ENCODE assay signal across 20 cellular contexts in genomic region chr14:30295980-30296379, GRCh38.
DNase-seq lines count a peak whose midpoint lies in the region; ATAC-seq, FAIRE-seq and TF ChIP-seq lines count a peak whose summit lies in the region.
"Had no signal": no experiment of that assay in that cellular context is flagged by ENCODE, and none has a peak within 500 bp of the region (broad histone marks: within the 10 kb centered on the region; RNA-seq: fewer than 3 reads in every experiment).

No MANE protein-coding gene starts in this region.

- ATAC-seq in GM19035 (IDR thresholded peaks at IDR 0.05; ENCODE audit: unreplicated experiment) (no peak), heart left ventricle (no peak), HG03442 (IDR thresholded peaks at IDR 0.05; ENCODE audit: unreplicated experiment) (no peak)
- ATAC-seq: heart right ventricle, PC-3 had no signal

- no peak overlapping the region for H2BK15ac ChIP-seq in neuronal stem cell (ENCODE audit: low read length)

- no peak overlapping the region for H4K8ac ChIP-seq in neuronal stem cell (ENCODE audit: low read depth, low read length)

- intact Hi-C loops in heart left ventricle (cut with DNase I), result no loop called here

- peaks cover 5% of the 10 kb centered on the region in 2 donors for H3K4me1 ChIP-seq in neuronal stem cell (ENCODE audit: control insufficient read depth in 2 of 2, insufficient read depth in 1 of 2, low read depth in 1 of 2, low read length in 2 of 2)
- peaks cover 0 to 7% (median 0%) of the 10 kb centered on the region in 12 donors for H3K4me1 ChIP-seq in heart left ventricle

- H3K4me2 ChIP-seq in neuronal stem cell (ENCODE audit: insufficient read depth, low read length, poor library complexity, severe bottlenecking), result no peak overlapping the region

- TF ChIP-seq POLR2A in heart left ventricle (IDR thresholded peaks at IDR 0.05), result no peak

- H3K36me3 ChIP-seq in bronchial epithelial cell (ENCODE audit: control insufficient read depth, insufficient read depth, low read length), result no peaks in the 10 kb centered on the region
- no peaks in the 10 kb centered on the region for H3K36me3 ChIP-seq in neuronal stem cell (replicated peaks in 1 of 2; ENCODE audit: control insufficient read depth in 2 of 2, insufficient read depth in 2 of 2, low read length in 2 of 2)
- no peaks in the 10 kb centered on the region for H3K36me3 ChIP-seq in heart left ventricle
- H3K36me3 ChIP-seq: heart right ventricle had no signal

- no peak overlapping the region for H2BK12ac ChIP-seq in neuronal stem cell (ENCODE audit: low read length)

- H3K4ac ChIP-seq in neuronal stem cell (ENCODE audit: low read length), result no peak overlapping the region

- no peak overlapping the region for H3K14ac ChIP-seq in neuronal stem cell (ENCODE audit: low read length)

- no peak for FAIRE-seq in bronchial epithelial cell (lab: Jason Lieb, UNC)

- H3K18ac ChIP-seq in neuronal stem cell (ENCODE audit: low read length), result no peak overlapping the region

- H2AK5ac ChIP-seq in neuronal stem cell (ENCODE audit: low read depth, low read length), result no peak overlapping the region

- no peak overlapping the region for H2AFZ ChIP-seq in neuronal stem cell (ENCODE audit: low read length)

- H3K9me3 ChIP-seq in neuronal stem cell (replicated peaks in 1 of 2; ENCODE audit: control insufficient read depth in 2 of 2, insufficient read depth in 1 of 2, low read depth in 1 of 2, low read length in 2 of 2) (no peaks in the 10 kb centered on the region), heart left ventricle (no peaks in the 10 kb centered on the region)
- H3K9me3 ChIP-seq: heart right ventricle had no signal

- DNase-seq in DMS153 treated with DMSO at 0.1 percent for 48 hours (lab: John Stamatoyannopoulos, UW; ENCODE audit: unreplicated experiment) (peak; percentile 71), NCI-H128 (lab: John Stamatoyannopoulos, UW; ENCODE audit: unreplicated experiment) (peak; percentile 26), NCI-H510A (lab: John Stamatoyannopoulos, UW) (peak; percentile 82), bronchial epithelial cell (ENCODE audit: low read depth) (peak; percentile 81), neuronal stem cell (ENCODE audit: low spot score) (no peak), heart left ventricle (no peak)
- DNase-seq: ACHN; activated CD4-positive, CD25-positive, alpha-beta regulatory T cell; activated naive CD8-positive, alpha-beta T cell treated with anti-CD3 and anti-CD28 coated beads for 36 hours; C1 segment of cervical spinal cord; GF-D8; heart right ventricle; immature natural killer cell; KBM-7; NCI-H526 treated with DMSO at 0.1 percent for 48 hours; PC-3; retina; stimulated activated CD8-positive, alpha-beta memory T cell treated with anti-CD3 and anti-CD28 coated beads, Interleukin-4, amount 100 ng/mL, for 48 hours had no signal

- H4K91ac ChIP-seq in neuronal stem cell (ENCODE audit: low read depth, low read length, poor library complexity), result no peak overlapping the region

- H3K27me3 ChIP-seq in bronchial epithelial cell (ENCODE audit: control insufficient read depth, insufficient read depth, low read length) (no peaks in the 10 kb centered on the region), neuronal stem cell (ENCODE audit: control insufficient read depth in 3 of 3, insufficient read depth in 3 of 3, low read depth in 1 of 3, low read length in 3 of 3) (no peaks in the 10 kb centered on the region), heart left ventricle (no peaks in the 10 kb centered on the region)

- no peak overlapping the region for H3K27ac ChIP-seq in neuronal stem cell (replicated peaks; ENCODE audit: low read length)
- H3K27ac ChIP-seq in heart left ventricle, result no peak overlapping the region
- H3K27ac ChIP-seq: heart right ventricle had no signal

- H2BK5ac ChIP-seq in neuronal stem cell (ENCODE audit: low read length), result no peak overlapping the region

- no peak for TF ChIP-seq CTCF in bronchial epithelial cell (IDR thresholded peaks at IDR 0.05; ENCODE audit: insufficient read depth, low read length, severe bottlenecking)
- no peak for TF ChIP-seq CTCF in heart left ventricle (IDR thresholded peaks at IDR 0.05)

- no peak overlapping the region for H3K9ac ChIP-seq in neuronal stem cell (ENCODE audit: low read depth, low read length, poor library complexity)

- no peak overlapping the region for H2BK120ac ChIP-seq in neuronal stem cell (ENCODE audit: low read depth, low read length)

- H3K79me1 ChIP-seq in neuronal stem cell (ENCODE audit: low read depth, low read length), result no peaks in the 10 kb centered on the region

- H3K4me3 ChIP-seq in bronchial epithelial cell (ENCODE audit: low read depth, low read length) (no peak overlapping the region), neuronal stem cell (ENCODE audit: low read length in 2 of 2) (no peak overlapping the region), heart left ventricle (no peak overlapping the region)
- H3K4me3 ChIP-seq: heart right ventricle had no signal

- no peak overlapping the region for H3K23ac ChIP-seq in neuronal stem cell (ENCODE audit: low read depth, low read length, poor library complexity)

Comparison
In these comparisons a context has a peak if more than half of its experiments do, and no peak if none do; other contexts are left out.
1. DNase-seq: peak in DMS153 treated with DMSO at 0.1 percent for 48 hours (single experiment), NCI-H128 (single experiment), NCI-H510A (single experiment) and bronchial epithelial cell (single experiment); none in neuronal stem cell (single experiment) and heart left ventricle (0 of 5).